In the genomic region with DNA sequence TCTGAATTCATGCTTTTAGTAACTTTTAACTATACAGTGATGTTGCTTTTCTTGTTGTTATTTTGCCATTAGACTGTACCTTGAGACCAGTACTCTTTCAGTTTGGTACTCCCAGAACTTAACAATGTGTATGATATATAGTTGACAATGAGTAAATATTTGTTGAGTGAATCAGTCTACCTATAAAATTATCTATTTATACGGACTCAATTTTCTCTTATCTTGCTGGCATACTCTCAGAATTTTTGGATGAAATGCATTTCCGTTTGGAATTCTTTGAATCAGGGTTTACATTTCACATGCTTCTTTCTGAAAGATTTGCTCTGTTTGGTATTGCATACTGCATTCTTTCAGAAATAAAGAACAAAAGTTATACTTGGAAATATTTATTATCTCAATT, we compare ENCODE assay signal across 23 cellular contexts. TPM values are rescaled to one million over a fixed set of nuclear protein-coding genes. Genes with fewer than 3 reads are reported as not detected.
"Had no signal": no experiment of that assay in that cellular context is flagged by ENCODE, and none has a peak within 500 bp of the region (broad histone marks: within the 10 kb centered on the region; RNA-seq: fewer than 3 reads in every experiment).

No MANE protein-coding gene starts in this region.

- H3K27me3 ChIP-seq: Peyer's patch had no signal

- H3K27ac ChIP-seq: Peyer's patch, VCaP had no signal

- H3K4me1 ChIP-seq: Peyer's patch had no signal

- H3K9me3 ChIP-seq: Peyer's patch had no signal

- ATAC-seq: activated T-cell treated with anti-CD3 and anti-CD28 coated beads, Interleukin-2, amount 50 U/mL, for 4 hours had no signal

- H3K4me3 ChIP-seq: Peyer's patch had no signal

- DNase-seq: activated CD4-positive, alpha-beta memory T cell treated with anti-CD3 and anti-CD28 coated beads for 36 hours; activated CD4-positive, alpha-beta T cell treated with anti-CD3 and anti-CD28 coated beads, Interleukin-2, amount 10 ng/mL, durations not matched to agents 7 days and 5 days; activated CD4-positive, CD25-positive, alpha-beta regulatory T cell; activated CD8-positive, alpha-beta memory T cell treated with anti-CD3 and anti-CD28 coated beads for 24 hours; activated gamma-delta T cell; activated naive CD4-positive, alpha-beta T cell treated with anti-CD3 and anti-CD28 coated beads for 36 hours; activated naive CD8-positive, alpha-beta T cell treated with anti-CD3 and anti-CD28 coated beads for 36 hours; activated T-cell treated with anti-CD3 and anti-CD28 coated beads, Interleukin-2, amount 50 U/mL, for 4 hours; anterior cingulate cortex; cerebellar nuclear complex; NCI-H1048; NCI-H1417; NCI-H1930; NCI-H2171 treated with DMSO at 0.1 percent for 48 hours; NCI-H345; NCI-H510A; NCI-H526 treated with DMSO at 0.1 percent for 48 hours; NCI-H82; Peyer's patch; SHP77 treated with DMSO at 0.1 percent for 48 hours; T-helper 1 cell had no signal

- H3K36me3 ChIP-seq: Peyer's patch had no signal

RNA-seq across cellular contexts. Expression of gene LRRC17, which starts 47.8 kb away (rescaled TPM):
- total RNA-seq: activated naive CD4-positive, alpha-beta T cell treated with anti-CD3 and anti-CD28 coated beads for 36 hours; activated naive CD8-positive, alpha-beta T cell treated with anti-CD3 and anti-CD28 coated beads for 36 hours; OCI-LY7 had no signal
